13 cellular contexts compared by ENCODE assay signal in the genomic region with DNA sequence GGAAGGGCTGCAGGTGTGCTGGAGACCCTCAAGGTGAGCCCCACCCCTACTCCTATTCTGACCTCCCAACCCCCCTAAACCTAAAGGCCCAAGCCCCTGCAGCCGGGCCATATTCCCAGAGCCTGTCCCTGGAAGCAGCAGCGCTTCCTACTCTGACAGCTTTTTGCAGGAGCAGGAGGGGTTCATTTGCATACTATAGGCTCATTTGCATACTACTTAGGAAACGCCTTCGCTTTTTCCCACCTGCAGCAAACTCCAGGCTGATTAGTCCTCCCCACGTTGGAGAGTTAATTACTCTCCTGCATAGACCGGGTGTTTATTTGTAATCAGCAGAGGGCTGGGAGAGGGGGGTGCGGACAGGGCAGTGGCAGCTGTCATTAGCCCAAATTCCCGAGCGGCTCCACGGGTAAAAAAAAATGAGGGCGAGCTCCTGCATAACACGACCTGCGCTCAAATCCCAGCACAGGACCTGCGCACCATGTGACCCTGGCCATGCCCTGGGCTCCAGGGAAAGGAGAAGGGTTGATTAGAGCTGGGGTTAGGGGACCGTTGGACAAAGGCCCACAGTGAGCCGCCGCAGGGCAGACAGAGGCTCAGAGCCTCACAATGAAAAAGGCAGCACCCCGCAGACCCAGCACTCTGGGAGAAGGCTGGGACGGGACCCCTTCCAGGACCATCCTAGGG. TPM values are rescaled to one million over a fixed set of nuclear protein-coding genes. Genes with fewer than 3 reads are reported as not detected.
DNase-seq lines count a peak whose midpoint lies in the region; ATAC-seq and TF ChIP-seq lines count a peak whose summit lies in the region.
"Had no signal": no experiment of that assay in that cellular context is flagged by ENCODE, and none has a peak within 500 bp of the region (broad histone marks: within the 10 kb centered on the region; RNA-seq: fewer than 3 reads in every experiment).

No MANE protein-coding gene starts in this region.

- no peaks in the 10 kb centered on the region for H3K4me1 Mint-ChIP-seq in CD4-positive, alpha-beta memory T cell

- no peaks in the 10 kb centered on the region for H3K9me3 ChIP-seq in osteoblast (ENCODE audit: low read depth, low read length)
- no peaks in the 10 kb centered on the region for H3K9me3 ChIP-seq in lower lobe of right lung
- no peaks in the 10 kb centered on the region for H3K9me3 ChIP-seq in CD4-positive, alpha-beta memory T cell (ENCODE audit: control insufficient read depth in 1 of 2, low read length in 2 of 2)
- H3K9me3 ChIP-seq: BLaER1 treated with 17β-estradiol and CSF1 and Interleukin-3, amounts not matched to agents 10 nM and 100 nM had no signal

- H3K4me3 ChIP-seq in osteoblast (ENCODE audit: insufficient read depth, low read length) (no peak overlapping the region), lower lobe of right lung (no peak overlapping the region)
- H3K4me3 ChIP-seq in CD4-positive, alpha-beta memory T cell (ENCODE audit: low read length in 2 of 2), result no peak overlapping the region
- H3K4me3 ChIP-seq: BLaER1 treated with 17β-estradiol and CSF1 and Interleukin-3, amounts not matched to agents 10 nM and 100 nM had no signal

- POLR2A ChIA-PET in CD4-positive, alpha-beta memory T cell (lab: Charles Lee; ENCODE audit: partially characterized antibody), result no interaction called here

- intact Hi-C loops in lower lobe of right lung (cut with DNase I), result no loop called here
- intact Hi-C loops in CD4-positive, alpha-beta memory T cell (cut with micrococcal nuclease), result no loop called here
- intact Hi-C loops in Right ventricle myocardium inferior (cut with DNase I), result no loop called here

- H3K4me1 ChIP-seq in osteoblast (ENCODE audit: insufficient read depth, low read length), result no peaks in the 10 kb centered on the region
- no peaks in the 10 kb centered on the region for H3K4me1 ChIP-seq in lower lobe of right lung
- no peaks in the 10 kb centered on the region for H3K4me1 ChIP-seq in CD4-positive, alpha-beta memory T cell (ENCODE audit: insufficient read depth, low read length)

- H3K4me2 ChIP-seq in osteoblast (ENCODE audit: insufficient read depth, low read length), result no peak overlapping the region
- H3K4me2 ChIP-seq: BLaER1 treated with 17β-estradiol and CSF1 and Interleukin-3, amounts not matched to agents 10 nM and 100 nM had no signal

- ATAC-seq in esophagus mucosa, result peak; percentile 17
- ATAC-seq in lower lobe of right lung, result no peak
- no peak for ATAC-seq in Right ventricle myocardium inferior

- H3K27me3 ChIP-seq in osteoblast (ENCODE audit: insufficient read depth, low read length) (peaks cover 12% of the 10 kb centered on the region), lower lobe of right lung (ENCODE audit: low read depth) (peaks cover 56% of the 10 kb centered on the region)
- H3K27me3 ChIP-seq in CD4-positive, alpha-beta memory T cell (ENCODE audit: insufficient read depth, low read length), result no peaks in the 10 kb centered on the region
- H3K27me3 ChIP-seq: BLaER1 treated with 17β-estradiol and CSF1 and Interleukin-3, amounts not matched to agents 10 nM and 100 nM had no signal

- H3K27me3 Mint-ChIP-seq in CD4-positive, alpha-beta memory T cell, result peaks cover 18 to 39% of the 10 kb centered on the region in 2 donors

- H3K27ac ChIP-seq in osteoblast (ENCODE audit: low read depth, low read length) (no peak overlapping the region), lower lobe of right lung (no peak overlapping the region)
- H3K27ac ChIP-seq in CD4-positive, alpha-beta memory T cell (ENCODE audit: low read depth, low read length), result no peak overlapping the region
- H3K27ac ChIP-seq: BLaER1 treated with 17β-estradiol and CSF1 and Interleukin-3, amounts not matched to agents 10 nM and 100 nM had no signal

- no peaks in the 10 kb centered on the region for H4K20me1 ChIP-seq in osteoblast (ENCODE audit: insufficient read depth, low read length)

- H3K4me3 Mint-ChIP-seq in CD4-positive, alpha-beta memory T cell, result no peak overlapping the region

- peaks cover 0 to 1% (median 0%) of the 10 kb centered on the region in 8 donors for H3K9me3 Mint-ChIP-seq in CD4-positive, alpha-beta memory T cell

- no peak for TF ChIP-seq CTCF in osteoblast (IDR thresholded peaks at IDR 0.05; ENCODE audit: extremely low read depth, low read depth, low read length)
- TF ChIP-seq CTCF in lower lobe of right lung (IDR thresholded peaks at IDR 0.05), result no peak

- DNase-seq in NCI-H510A treated with DMSO at 0.1 percent for 48 hours (lab: John Stamatoyannopoulos, UW) (peak; percentile 12), NCI-H510A (lab: John Stamatoyannopoulos, UW) (no peak), NCI-H69 (lab: John Stamatoyannopoulos, UW) (peak; percentile 76), osteoblast (ENCODE audit: insufficient read length, low spot score, missing footprints) (peak; percentile 43), lower lobe of right lung (no peak), Right ventricle myocardium inferior (ENCODE audit: missing footprints) (no peak)
- no peak for DNase-seq in CD4-positive, alpha-beta memory T cell
- DNase-seq: KG1, SIG-M5 had no signal

- no peak overlapping the region for H2AFZ ChIP-seq in osteoblast (ENCODE audit: low read length)

- CTCF ChIA-PET in CD4-positive, alpha-beta memory T cell (lab: Charles Lee; ENCODE audit: partially characterized antibody), result no interaction called here

- H3K27ac Mint-ChIP-seq in CD4-positive, alpha-beta memory T cell, result no peak overlapping the region

- no peaks in the 10 kb centered on the region for H3K79me2 ChIP-seq in osteoblast (ENCODE audit: insufficient read depth, low read length)

- H3K36me3 ChIP-seq in osteoblast (ENCODE audit: insufficient read depth, low read length), result no peaks in the 10 kb centered on the region
- H3K36me3 ChIP-seq in lower lobe of right lung, result no peaks in the 10 kb centered on the region
- no peaks in the 10 kb centered on the region for H3K36me3 ChIP-seq in CD4-positive, alpha-beta memory T cell (ENCODE audit: insufficient read depth, low read length)
- H3K36me3 ChIP-seq: BLaER1 treated with 17β-estradiol and CSF1 and Interleukin-3, amounts not matched to agents 10 nM and 100 nM had no signal

- H3K36me3 Mint-ChIP-seq in CD4-positive, alpha-beta memory T cell, result no peaks in the 10 kb centered on the region

RNA-seq across cellular contexts. Expression of a gene that starts 10.1 kb away (rescaled TPM):
- 10.4 TPM for total RNA-seq in esophagus mucosa
- 1.1 TPM in 1 of 2 replicates, not detected in the other for total RNA-seq in osteoblast
- 935 TPM for total RNA-seq in lower lobe of right lung
- total RNA-seq in CD4-positive, alpha-beta memory T cell, result 1 to 10 TPM; 1.2 to 2.2 TPM
- not detected for polyA plus RNA-seq in CD4-positive, alpha-beta memory T cell
- total RNA-seq in Right ventricle myocardium inferior, result 124 TPM
- total RNA-seq: A172, MCF 10A had no signal

RNA-seq across cellular contexts. Expression of a gene that starts 17.1 kb away (rescaled TPM):
- total RNA-seq in esophagus mucosa, result 11.7 TPM
- total RNA-seq in osteoblast, result 2.2 TPM in 1 of 2 replicates, not detected in the other
- total RNA-seq in lower lobe of right lung, result 800 TPM
- total RNA-seq in CD4-positive, alpha-beta memory T cell, result 1 to 10 TPM; 3.3 to 3.8 TPM
- polyA plus RNA-seq in CD4-positive, alpha-beta memory T cell, result not detected
- total RNA-seq in Right ventricle myocardium inferior, result 140 TPM
- total RNA-seq: A172, MCF 10A had no signal

RNA-seq across cellular contexts. Expression of a gene that starts 26.7 kb away (rescaled TPM):
- 14.4 TPM for total RNA-seq in esophagus mucosa
- 0.72 TPM in 1 of 2 replicates, not detected in the other for total RNA-seq in osteoblast
- total RNA-seq in lower lobe of right lung, result 1,524 TPM
- 1 to 10 TPM; 2.1 to 2.9 TPM for total RNA-seq in CD4-positive, alpha-beta memory T cell
- not detected for polyA plus RNA-seq in CD4-positive, alpha-beta memory T cell
- total RNA-seq in Right ventricle myocardium inferior, result 165 TPM
- total RNA-seq: A172, MCF 10A had no signal

Comparison
In these comparisons a context has a peak if more than half of its experiments do, and no peak if none do; other contexts are left out.
1. DNase-seq: peak in NCI-H510A treated with DMSO at 0.1 percent for 48 hours (single experiment), NCI-H69 (single experiment) and osteoblast (single experiment); none in NCI-H510A (single experiment), lower lobe of right lung (single experiment), CD4-positive, alpha-beta memory T cell (0 of 5) and Right ventricle myocardium inferior (single experiment).
2. RNA of a gene that starts 10.1 kb away (total RNA-seq): 935 TPM in lower lobe of right lung (single experiment) and 124 TPM in Right ventricle myocardium inferior (single experiment); 10.4 TPM in esophagus mucosa (single experiment), 1.2 to 2.2 TPM in CD4-positive, alpha-beta memory T cell and 1.1 TPM in osteoblast; every median in the first group is over 10 times any median in the second.
3. RNA of a gene that starts 17.1 kb away (total RNA-seq): 800 TPM in lower lobe of right lung (single experiment) and 140 TPM in Right ventricle myocardium inferior (single experiment); 11.7 TPM in esophagus mucosa (single experiment), 3.3 to 3.8 TPM in CD4-positive, alpha-beta memory T cell and 2.2 TPM in osteoblast; every median in the first group is over 10 times any median in the second.
4. RNA of a gene that starts 26.7 kb away (total RNA-seq): 1,524 TPM in lower lobe of right lung (single experiment) and 165 TPM in Right ventricle myocardium inferior (single experiment); 14.4 TPM in esophagus mucosa (single experiment), 2.1 to 2.9 TPM in CD4-positive, alpha-beta memory T cell and 0.72 TPM in osteoblast; every median in the first group is over 10 times any median in the second.